16 cellular contexts compared by ENCODE assay signal in the genomic region with DNA sequence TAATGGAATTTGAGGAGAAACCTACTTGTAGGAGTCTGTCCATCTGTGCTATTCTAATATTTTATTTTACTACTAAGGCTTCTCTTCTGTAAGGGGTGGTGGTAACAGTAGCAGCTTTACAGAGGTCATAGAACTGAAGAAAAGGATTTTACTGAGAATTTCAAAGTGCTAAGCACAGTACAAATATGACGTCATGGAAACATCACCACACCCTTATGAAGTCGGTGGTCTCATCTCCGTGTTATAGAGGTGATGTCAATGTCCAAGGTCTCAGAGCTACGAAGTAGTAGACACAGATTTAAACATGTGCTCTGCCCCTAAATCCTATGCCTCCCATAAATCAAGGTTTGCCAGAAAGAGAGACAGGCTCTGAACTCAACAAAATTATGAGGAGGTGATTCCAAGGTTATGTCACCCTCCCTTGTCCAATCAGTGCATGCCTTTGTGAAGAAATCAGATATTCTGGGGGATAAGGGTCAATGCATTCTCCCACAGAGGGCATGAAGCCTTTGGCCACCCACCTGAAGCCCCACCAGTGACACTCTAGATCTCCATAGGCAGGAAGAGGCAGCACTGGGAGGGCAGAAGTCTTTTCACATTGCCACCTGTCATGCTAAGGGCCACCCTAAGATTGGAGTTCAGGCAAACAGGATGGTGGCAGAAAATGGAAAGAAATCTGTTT. TPM values are rescaled to one million over a fixed set of nuclear protein-coding genes. Genes with fewer than 3 reads are reported as not detected.
DNase-seq lines count a peak whose midpoint lies in the region; ATAC-seq, FAIRE-seq and TF ChIP-seq lines count a peak whose summit lies in the region.
"Had no signal": no experiment of that assay in that cellular context is flagged by ENCODE, and none has a peak within 500 bp of the region (broad histone marks: within the 10 kb centered on the region; RNA-seq: fewer than 3 reads in every experiment).

No MANE protein-coding gene starts in this region.

- intact Hi-C loops in stomach (cut with DNase I; ENCODE audit: low total_unique reads): no loop called here

- H3K9me3 ChIP-seq in HEK293 (ENCODE audit: control insufficient read depth, insufficient read depth, low read depth, low read length) (no peaks in the 10 kb centered on the region), duodenal mucosa (ENCODE audit: control insufficient read depth in 1 of 2, low read length in 2 of 2) (no peaks in the 10 kb centered on the region), mucosa of rectum (ENCODE audit: control insufficient read depth in 2 of 2, low read length in 2 of 2) (no peaks in the 10 kb centered on the region), stomach (no peaks in the 10 kb centered on the region), HAP-1 (no peaks in the 10 kb centered on the region)
- H3K9me3 ChIP-seq: BLaER1 treated with 17β-estradiol and CSF1 and Interleukin-3, amounts not matched to agents 10 nM and 100 nM had no signal

- no peak overlapping the region for H3K4me3 ChIP-seq in HEK293 (ENCODE audit: low read depth, low read length)
- peak overlapping the region; percentile 30 to 33 for H3K4me3 ChIP-seq in duodenal mucosa (ENCODE audit: low read depth in 1 of 2, low read length in 2 of 2)
- H3K4me3 ChIP-seq in mucosa of rectum (ENCODE audit: low read length in 2 of 2): peak overlapping the region; percentile 14 to 52
- no peak overlapping the region for H3K4me3 ChIP-seq in stomach
- H3K4me3 ChIP-seq in HAP-1: no peak overlapping the region
- H3K4me3 ChIP-seq: BLaER1 treated with 17β-estradiol and CSF1 and Interleukin-3, amounts not matched to agents 10 nM and 100 nM had no signal

- TF ChIP-seq CTCF in HEK293 (tag by site-specific recombination; IDR thresholded peaks at IDR 0.05) (no peak), stomach (IDR thresholded peaks at IDR 0.05) (no peak)

- CTCF ChIA-PET in HEK293 (lab: Yijun Ruan, JAX): interaction anchor here (0.6 kb wide), 1 partner anchor 598 kb away, joined by 3 read pairs; no protein-coding TSS in a partner anchor

- no peak for TF ChIP-seq POLR2A in stomach (IDR thresholded peaks at IDR 0.05)

- H3K9ac ChIP-seq in duodenal mucosa (ENCODE audit: low read depth in 1 of 2, low read length in 2 of 2): peak overlapping the region in 1 of 2 donors; percentile 15
- no peak overlapping the region for H3K9ac ChIP-seq in mucosa of rectum (ENCODE audit: low read depth in 1 of 2, low read length in 2 of 2)
- H3K9ac ChIP-seq: BLaER1 treated with 17β-estradiol and CSF1 and Interleukin-3, amounts not matched to agents 10 nM and 100 nM had no signal

- H3K36me3 ChIP-seq in HEK293 (ENCODE audit: control insufficient read depth in 2 of 2, insufficient read depth in 1 of 2, low read length in 2 of 2) (peaks cover 0 to 3% of the 10 kb centered on the region in 2 experiments; a peak in 1 of 3 replicates), duodenal mucosa (ENCODE audit: control insufficient read depth in 1 of 2, insufficient read depth in 2 of 2, low read length in 2 of 2) (no peaks in the 10 kb centered on the region), mucosa of rectum (ENCODE audit: control insufficient read depth in 2 of 2, insufficient read depth in 2 of 2, low read length in 2 of 2) (no peaks in the 10 kb centered on the region), stomach (no peaks in the 10 kb centered on the region), HAP-1 (replicated peaks) (no peaks in the 10 kb centered on the region)
- H3K36me3 ChIP-seq: BLaER1 treated with 17β-estradiol and CSF1 and Interleukin-3, amounts not matched to agents 10 nM and 100 nM had no signal

- no peak for FAIRE-seq in RCC 7860 (lab: Jason Lieb, UNC)
- FAIRE-seq: GM18507 had no signal

- 69 to 91% (median 77%) methylated on average over 4 of the region's 4 CpGs for WGBS in stomach, 5 donors

- H3K27ac ChIP-seq in HEK293 (ENCODE audit: extremely low read depth, low read depth, low read length): no peak overlapping the region
- peak overlapping the region; percentile 65 for H3K27ac ChIP-seq in duodenal mucosa (ENCODE audit: low read depth, low read length)
- peak overlapping the region; percentile 39 to 55 for H3K27ac ChIP-seq in mucosa of rectum (ENCODE audit: low read depth in 2 of 2, low read length in 2 of 2)
- H3K27ac ChIP-seq in stomach: peak overlapping the region in 3 of 5 donors; percentile 18 to 75 (median 56)
- H3K27ac ChIP-seq: BLaER1 treated with 17β-estradiol and CSF1 and Interleukin-3, amounts not matched to agents 10 nM and 100 nM had no signal

- no peaks in the 10 kb centered on the region; the same call in 1 of the 2 replicates for H3K4me1 ChIP-seq in HEK293 (ENCODE audit: control insufficient read depth, insufficient read depth, low read length)
- peaks cover 23 to 48% of the 10 kb centered on the region in 2 donors for H3K4me1 ChIP-seq in duodenal mucosa (ENCODE audit: control insufficient read depth in 1 of 2, insufficient read depth in 2 of 2, low read length in 2 of 2)
- peaks cover 4 to 11% of the 10 kb centered on the region in 2 donors for H3K4me1 ChIP-seq in mucosa of rectum (ENCODE audit: control insufficient read depth in 2 of 2, insufficient read depth in 2 of 2, low read length in 2 of 2)
- peaks cover 7 to 62% (median 34%) of the 10 kb centered on the region in 4 donors for H3K4me1 ChIP-seq in stomach
- peaks cover 8% of the 10 kb centered on the region for H3K4me1 ChIP-seq in HAP-1
- H3K4me1 ChIP-seq: BLaER1 treated with 17β-estradiol and CSF1 and Interleukin-3, amounts not matched to agents 10 nM and 100 nM had no signal

- POLR2A ChIA-PET in HEK293 (lab: Yijun Ruan, JAX): no interaction called here

- no peak for TF ChIP-seq EP300 in stomach (IDR thresholded peaks at IDR 0.05)

- H3K27me3 ChIP-seq in duodenal mucosa (ENCODE audit: control insufficient read depth in 1 of 2, insufficient read depth in 2 of 2, low read length in 2 of 2) (no peaks in the 10 kb centered on the region), mucosa of rectum (ENCODE audit: control insufficient read depth in 2 of 2, insufficient read depth in 2 of 2, low read length in 2 of 2) (no peaks in the 10 kb centered on the region), stomach (no peaks in the 10 kb centered on the region), HAP-1 (ENCODE audit: low read depth) (no peaks in the 10 kb centered on the region)
- H3K27me3 ChIP-seq: BLaER1 treated with 17β-estradiol and CSF1 and Interleukin-3, amounts not matched to agents 10 nM and 100 nM had no signal

- no peak for DNase-seq in stomach
- DNase-seq in RCC 7860 (ENCODE audit: low spot score): no peak
- no peak for DNase-seq in left lobe of liver (ENCODE audit: low spot score)
- no peak for DNase-seq in HAP-1 (ENCODE audit: low spot score in 2 of 2)
- DNase-seq: 8988T; CD4-positive, CD25-positive, alpha-beta regulatory T cell; DMS53; GF-D8; GOT3; H9; IMR-90 had no signal

- in situ Hi-C loops in HAP-1 (cut with MboI; ENCODE audit: low sequenced_read_pairs): no loop called here

- ATAC-seq in left lobe of liver: no peak

TF ChIP-seq in HEK293, 187 proteins besides CTCF, POLR2A, EP300 and RAD21 (continues in another document):
- TF ChIP-seq KLF16 (tag by site-specific recombination; IDR thresholded peaks at IDR 0.05) (no peak), ZNF777 (tag by site-specific recombination; IDR thresholded peaks at IDR 0.05; ENCODE audit: borderline replicate concordance) (no peak), ZBTB8A (tag by site-specific recombination; IDR thresholded peaks at IDR 0.05) (no peak), ZNF146 (tag by site-specific recombination; IDR thresholded peaks at IDR 0.05) (no peak), ZNF184 (tag by site-specific recombination; IDR thresholded peaks at IDR 0.05) (no peak), ZNF585B (tag by site-specific recombination; IDR thresholded peaks at IDR 0.05) (no peak)
- TF ChIP-seq, protein P1, sequence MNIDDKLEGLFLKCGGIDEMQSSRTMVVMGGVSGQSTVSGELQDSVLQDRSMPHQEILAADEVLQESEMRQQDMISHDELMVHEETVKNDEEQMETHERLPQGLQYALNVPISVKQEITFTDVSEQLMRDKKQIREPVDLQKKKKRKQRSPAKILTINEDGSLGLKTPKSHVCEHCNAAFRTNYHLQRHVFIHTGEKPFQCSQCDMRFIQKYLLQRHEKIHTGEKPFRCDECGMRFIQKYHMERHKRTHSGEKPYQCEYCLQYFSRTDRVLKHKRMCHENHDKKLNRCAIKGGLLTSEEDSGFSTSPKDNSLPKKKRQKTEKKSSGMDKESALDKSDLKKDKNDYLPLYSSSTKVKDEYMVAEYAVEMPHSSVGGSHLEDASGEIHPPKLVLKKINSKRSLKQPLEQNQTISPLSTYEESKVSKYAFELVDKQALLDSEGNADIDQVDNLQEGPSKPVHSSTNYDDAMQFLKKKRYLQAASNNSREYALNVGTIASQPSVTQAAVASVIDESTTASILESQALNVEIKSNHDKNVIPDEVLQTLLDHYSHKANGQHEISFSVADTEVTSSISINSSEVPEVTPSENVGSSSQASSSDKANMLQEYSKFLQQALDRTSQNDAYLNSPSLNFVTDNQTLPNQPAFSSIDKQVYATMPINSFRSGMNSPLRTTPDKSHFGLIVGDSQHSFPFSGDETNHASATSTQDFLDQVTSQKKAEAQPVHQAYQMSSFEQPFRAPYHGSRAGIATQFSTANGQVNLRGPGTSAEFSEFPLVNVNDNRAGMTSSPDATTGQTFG (tag by site-specific recombination; IDR thresholded peaks at IDR 0.05; ENCODE audit: borderline replicate concordance): no peak

RNA-seq across cellular contexts. Expression of gene MECOM, which starts 22.9 kb away (rescaled TPM):
- 100 to 1,000 TPM in 4 of 5 donors, 10 to 100 TPM in 1; 35.3 to 379 (median 246) TPM for total RNA-seq in stomach
- 10 to 100 TPM; 28.6 to 45.9 (median 39.1) TPM for polyA plus RNA-seq in stomach
- total RNA-seq in left lobe of liver: 2.5 TPM
- total RNA-seq: CD4-positive, CD25-positive, alpha-beta regulatory T cell had no signal

Comparison
In these comparisons a context has a peak if more than half of its experiments do, and no peak if none do; other contexts are left out.
1. H3K4me3 ChIP-seq: peak in duodenal mucosa (2 of 2) and mucosa of rectum (2 of 2); none in HEK293 (single experiment), stomach (0 of 4) and HAP-1 (single experiment).
2. RNA of gene MECOM, which starts 22.9 kb away (total RNA-seq): 35.3 to 379 TPM in stomach; 2.5 TPM in left lobe of liver (single experiment); every median in the first group is over 10 times any median in the second.